8 cellular contexts compared by ENCODE assay signal in the genomic region with DNA sequence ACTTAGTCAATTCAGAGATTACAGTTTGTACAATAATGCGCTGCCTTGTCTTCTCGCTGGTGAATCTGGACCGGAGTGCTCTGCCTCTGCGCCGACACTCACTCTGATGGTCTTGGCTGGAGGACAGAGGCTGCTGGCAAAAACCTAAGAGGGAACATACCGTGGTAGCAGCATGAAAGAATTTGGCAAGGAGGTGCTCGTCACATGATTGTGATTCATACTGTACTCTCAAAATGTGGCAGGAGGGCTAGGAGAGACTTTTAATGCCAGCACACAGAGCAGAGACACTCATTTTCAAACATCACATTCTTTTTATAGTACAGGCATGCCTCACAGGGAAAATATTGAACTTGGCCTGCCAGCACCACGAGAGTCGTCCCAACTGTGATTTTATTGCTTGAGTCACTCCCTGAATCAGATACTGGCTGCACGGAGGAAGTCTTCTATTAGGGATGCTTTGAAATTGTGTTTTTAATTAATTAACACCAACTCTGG.
A peak's percentile ranks its signal among the peaks of the same experiment; 100 is the strongest.
DNase-seq lines count a peak whose midpoint lies in the region; ATAC-seq and TF ChIP-seq lines count a peak whose summit lies in the region.

No MANE protein-coding gene starts in this region.

- intact Hi-C loops in posterior cingulate gyrus (cut with DNase I) = no loop called here

- DNase-seq in COLO829 (ENCODE audit: low spot score) (peak; percentile 91), SK-MEL-5 (ENCODE audit: low read depth, low spot score) (peak; percentile 96), foreskin keratinocyte (peak; percentile 93 to 96), posterior cingulate gyrus (peak in 8 of 10 donors; percentile 18 to 90 (median 52))
- no peak for DNase-seq in activated CD4-positive, alpha-beta T cell treated with anti-CD3 and anti-CD28 coated beads for 4 hours
- DNase-seq in activated CD4-positive, alpha-beta T cell treated with anti-CD3 and anti-CD28 coated beads, Interleukin-2, amount 50 U/mL, for 4 hours = no peak

- no peak for TF ChIP-seq CTCF in foreskin keratinocyte (conservative IDR thresholded peaks at IDR 0.05)

- H3K27me3 ChIP-seq in foreskin keratinocyte = no peaks in the 10 kb centered on the region

- ATAC-seq in foreskin keratinocyte = peak; percentile 93
- no peak for ATAC-seq in HG03045 (IDR thresholded peaks at IDR 0.05; ENCODE audit: unreplicated experiment)
- ATAC-seq in HG02970 (IDR thresholded peaks at IDR 0.05; ENCODE audit: low FRiP score, unreplicated experiment) = no peak

- H3K27ac ChIP-seq in foreskin keratinocyte = peak overlapping the region; percentile 51

- in situ Hi-C loops in SK-MEL-5 (cut with HindIII; ENCODE audit: low pct_unique_long_range_greater_than_20kb, low sequenced_read_pairs) = no loop called here

- peaks cover 74% of the 10 kb centered on the region for H3K4me1 ChIP-seq in foreskin keratinocyte

Comparison
In these comparisons a context has a peak if more than half of its experiments do, and no peak if none do; other contexts are left out.
1. DNase-seq: peak in COLO829 (single experiment), SK-MEL-5 (single experiment), foreskin keratinocyte (2 of 2) and posterior cingulate gyrus (8 of 10); none in activated CD4-positive, alpha-beta T cell treated with anti-CD3 and anti-CD28 coated beads for 4 hours (0 of 2) and activated CD4-positive, alpha-beta T cell treated with anti-CD3 and anti-CD28 coated beads, Interleukin-2, amount 50 U/mL, for 4 hours (0 of 2).